11 cellular contexts compared by ENCODE assay signal in the genomic region with DNA sequence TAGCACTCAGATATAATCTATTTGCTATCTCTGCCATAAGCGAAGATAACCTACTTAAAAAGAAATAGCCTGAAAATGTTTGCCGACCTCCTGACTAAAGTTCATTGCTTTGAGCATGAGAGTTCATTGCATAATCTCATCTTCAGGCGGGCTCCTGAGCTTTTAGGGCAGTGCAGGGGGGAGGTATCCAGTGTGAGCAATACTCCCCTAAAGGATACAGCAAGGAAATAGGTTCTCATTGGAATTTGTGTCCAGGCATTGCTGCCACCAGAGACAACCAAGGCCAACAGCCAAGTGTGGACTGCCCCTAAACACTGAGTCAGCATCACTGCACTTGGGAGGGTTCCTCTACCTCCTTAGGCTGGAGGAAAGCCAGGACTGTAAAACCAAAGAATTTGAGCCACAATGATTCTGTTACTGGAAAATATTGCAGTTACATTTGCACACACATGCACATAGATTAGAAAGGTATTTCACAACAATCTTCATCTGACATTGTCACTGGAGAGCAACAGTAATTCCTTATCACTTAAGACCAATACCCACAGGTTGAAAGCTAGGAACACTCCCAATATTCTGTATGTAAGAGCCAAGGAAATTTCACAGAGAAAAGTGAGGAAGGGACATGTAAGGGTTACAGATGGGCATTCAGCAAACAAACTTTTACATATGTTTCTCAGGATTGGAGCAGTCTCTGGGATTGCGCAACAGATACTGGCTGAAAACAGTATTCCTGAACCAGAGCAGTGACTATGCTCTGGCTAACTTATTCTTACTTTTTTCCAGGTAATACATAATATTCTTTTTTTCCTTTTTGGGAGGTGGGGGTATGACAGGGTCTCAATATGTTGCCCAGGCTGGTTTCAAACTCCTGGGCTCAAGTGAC.
A peak's percentile ranks its signal among the peaks of the same experiment; 100 is the strongest.
DNase-seq lines count a peak whose midpoint lies in the region; ATAC-seq, FAIRE-seq and TF ChIP-seq lines count a peak whose summit lies in the region.
"Had no signal": no experiment of that assay in that cellular context is flagged by ENCODE, and none has a peak within 500 bp of the region (broad histone marks: within the 10 kb centered on the region; RNA-seq: fewer than 3 reads in every experiment).

No MANE protein-coding gene starts in this region.

- POLR2A ChIA-PET in activated CD8-positive, alpha-beta T cell treated with anti-CD3 and anti-CD28 coated beads for 36 hours (lab: Charles Lee), result no interaction called here

- no peaks in the 10 kb centered on the region for H3K27me3 ChIP-seq in neural progenitor cell

- no peak overlapping the region for H3K9ac ChIP-seq in neural progenitor cell
- H3K9ac ChIP-seq: KMS-11 had no signal

- no peak overlapping the region for H3K27ac ChIP-seq in neural progenitor cell
- H3K27ac ChIP-seq: KMS-11 had no signal

- no peaks in the 10 kb centered on the region for H3K27me3 Mint-ChIP-seq in activated CD8-positive, alpha-beta T cell treated with anti-CD3 and anti-CD28 coated beads for 36 hours
- H3K27me3 Mint-ChIP-seq in neural progenitor cell (ENCODE audit: insufficient read depth, low read depth), result peaks cover 4% of the 10 kb centered on the region
- H3K27me3 Mint-ChIP-seq: activated CD4-positive, alpha-beta memory T cell treated with anti-CD3 and anti-CD28 coated beads for 36 hours had no signal

- DNase-seq in HS-27A (ENCODE audit: low read depth) (peak; percentile 29), amniotic epithelial cell (ENCODE audit: low read depth) (peak; percentile 94), left ventricle myocardium superior (peak; percentile 41), stromal cell of bone marrow (ENCODE audit: low read depth) (peak; percentile 90), D721Med (ENCODE audit: insufficient read length, low spot score) (no peak), neural progenitor cell (ENCODE audit: low spot score) (no peak), NCI-H1105 (lab: John Stamatoyannopoulos, UW) (no peak)
- DNase-seq in activated CD8-positive, alpha-beta T cell treated with anti-CD3 and anti-CD28 coated beads for 36 hours, result no peak
- DNase-seq: activated CD4-positive, alpha-beta memory T cell treated with anti-CD3 and anti-CD28 coated beads for 36 hours; cortex of kidney had no signal

- CTCF ChIA-PET in activated CD8-positive, alpha-beta T cell treated with anti-CD3 and anti-CD28 coated beads for 36 hours (lab: Charles Lee), result no interaction called here

- H4K20me1 ChIP-seq in neural progenitor cell (ENCODE audit: low read depth), result no peaks in the 10 kb centered on the region

- no peak for FAIRE-seq in D721Med (lab: Jason Lieb, UNC)

- H3K4me3 Mint-ChIP-seq in activated CD8-positive, alpha-beta T cell treated with anti-CD3 and anti-CD28 coated beads for 36 hours, result no peak overlapping the region
- H3K4me3 Mint-ChIP-seq in neural progenitor cell, result no peak overlapping the region
- H3K4me3 Mint-ChIP-seq: activated CD4-positive, alpha-beta memory T cell treated with anti-CD3 and anti-CD28 coated beads for 36 hours had no signal

- no peaks in the 10 kb centered on the region for H3K36me3 Mint-ChIP-seq in activated CD8-positive, alpha-beta T cell treated with anti-CD3 and anti-CD28 coated beads for 36 hours (ENCODE audit: low read depth)
- no peaks in the 10 kb centered on the region for H3K36me3 Mint-ChIP-seq in neural progenitor cell
- H3K36me3 Mint-ChIP-seq: activated CD4-positive, alpha-beta memory T cell treated with anti-CD3 and anti-CD28 coated beads for 36 hours had no signal

- no peaks in the 10 kb centered on the region for H3K9me3 Mint-ChIP-seq in activated CD8-positive, alpha-beta T cell treated with anti-CD3 and anti-CD28 coated beads for 36 hours
- H3K9me3 Mint-ChIP-seq in neural progenitor cell, result peaks cover 6% of the 10 kb centered on the region
- H3K9me3 Mint-ChIP-seq: activated CD4-positive, alpha-beta memory T cell treated with anti-CD3 and anti-CD28 coated beads for 36 hours had no signal

- no peak overlapping the region for H3K27ac Mint-ChIP-seq in activated CD8-positive, alpha-beta T cell treated with anti-CD3 and anti-CD28 coated beads for 36 hours
- H3K27ac Mint-ChIP-seq in neural progenitor cell, result no peak overlapping the region
- H3K27ac Mint-ChIP-seq: activated CD4-positive, alpha-beta memory T cell treated with anti-CD3 and anti-CD28 coated beads for 36 hours had no signal

- TF ChIP-seq CTCF in activated CD8-positive, alpha-beta T cell treated with anti-CD3 and anti-CD28 coated beads for 36 hours (IDR thresholded peaks at IDR 0.05), result no peak
- no peak for TF ChIP-seq CTCF in D721Med (IDR thresholded peaks at IDR 0.05; ENCODE audit: insufficient read depth, missing control alignments)
- no peak for TF ChIP-seq CTCF in neural progenitor cell (IDR thresholded peaks at IDR 0.05)

- intact Hi-C loops in left ventricle myocardium superior (cut with micrococcal nuclease), result no loop called here
- intact Hi-C loops in activated CD8-positive, alpha-beta T cell treated with anti-CD3 and anti-CD28 coated beads for 36 hours (cut with micrococcal nuclease), result no loop called here

- H3K4me2 ChIP-seq in neural progenitor cell, result no peak overlapping the region
- H3K4me2 ChIP-seq: KMS-11 had no signal

- H2AFZ ChIP-seq in neural progenitor cell (replicated peaks), result no peak overlapping the region

- no peaks in the 10 kb centered on the region for H3F3A ChIP-seq in neural progenitor cell (ENCODE audit: low read depth)

- H3K4me1 ChIP-seq in neural progenitor cell, result no peaks in the 10 kb centered on the region

- no peaks in the 10 kb centered on the region for H3K36me3 ChIP-seq in neural progenitor cell

- H3K4me3 ChIP-seq in neural progenitor cell, result no peak overlapping the region

- ATAC-seq in left ventricle myocardium superior, result peak; percentile 89
- ATAC-seq in activated CD8-positive, alpha-beta T cell treated with anti-CD3 and anti-CD28 coated beads for 36 hours, result no peak

- no peaks in the 10 kb centered on the region for H3K9me3 ChIP-seq in neural progenitor cell (ENCODE audit: low read depth)

- no peaks in the 10 kb centered on the region for H3K4me1 Mint-ChIP-seq in activated CD8-positive, alpha-beta T cell treated with anti-CD3 and anti-CD28 coated beads for 36 hours (ENCODE audit: low read depth)
- peaks cover 2% of the 10 kb centered on the region for H3K4me1 Mint-ChIP-seq in neural progenitor cell

- H3K79me2 ChIP-seq in neural progenitor cell (ENCODE audit: low read depth), result no peaks in the 10 kb centered on the region

Comparison
In these comparisons a context has a peak if more than half of its experiments do, and no peak if none do; other contexts are left out.
1. DNase-seq: peak in HS-27A (single experiment), amniotic epithelial cell (single experiment), left ventricle myocardium superior (single experiment) and stromal cell of bone marrow (single experiment); none in activated CD8-positive, alpha-beta T cell treated with anti-CD3 and anti-CD28 coated beads for 36 hours (single experiment), D721Med (single experiment), neural progenitor cell (single experiment) and NCI-H1105 (single experiment).